In the genomic region with DNA sequence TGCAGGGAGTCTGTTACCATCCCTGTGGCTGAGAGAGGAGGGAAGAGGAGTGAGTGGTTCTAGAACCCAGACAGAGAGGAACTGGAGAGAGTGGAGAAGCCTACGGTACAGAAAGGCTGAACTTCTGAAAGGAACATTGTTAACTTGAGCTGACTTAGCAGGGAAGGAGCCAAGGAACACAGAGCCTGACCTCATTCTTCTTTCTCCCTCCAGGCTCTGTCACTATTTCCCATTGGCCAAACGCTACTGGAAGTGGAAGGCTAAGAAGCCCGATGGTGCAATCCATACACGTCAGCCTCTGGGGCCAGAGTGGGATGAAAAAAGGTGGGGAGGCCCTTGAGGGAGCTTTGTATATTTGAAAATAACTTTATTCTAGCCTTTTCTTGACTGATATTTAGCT, we compare ENCODE assay signal across 30 cellular contexts. TPM values are rescaled to one million over a fixed set of nuclear protein-coding genes. Genes with fewer than 3 reads are reported as not detected.
DNase-seq lines count a peak whose midpoint lies in the region; TF ChIP-seq lines count a peak whose summit lies in the region.
"Had no signal": no experiment of that assay in that cellular context is flagged by ENCODE, and none has a peak within 500 bp of the region (broad histone marks: within the 10 kb centered on the region; RNA-seq: fewer than 3 reads in every experiment).

No MANE protein-coding gene starts in this region.

- no peaks in the 10 kb centered on the region for H4K20me1 ChIP-seq in Loucy (ENCODE audit: insufficient read depth, low read length, poor library complexity, severe bottlenecking)

- peak overlapping the region in 1 of 2 donors; percentile 47 for H3K27ac ChIP-seq in testis
- H3K27ac ChIP-seq: pancreas, suprapubic skin had no signal

- no peak overlapping the region for H3K9ac ChIP-seq in Loucy (ENCODE audit: low read depth, low read length, poor library complexity, severe bottlenecking)

- no peak overlapping the region for H3K4me3 ChIP-seq in Loucy (ENCODE audit: low read length, poor library complexity, severe bottlenecking)
- no peak overlapping the region for H3K4me3 ChIP-seq in fibroblast of the aortic adventitia (ENCODE audit: low read depth, low read length)
- H3K4me3 ChIP-seq in testis = no peak overlapping the region
- H3K4me3 ChIP-seq: pancreas, suprapubic skin had no signal

- H3K9me2 ChIP-seq in Loucy (replicated peaks; ENCODE audit: low read depth, low read length) = no peaks in the 10 kb centered on the region

- TF ChIP-seq CTCF in Loucy (conservative IDR thresholded peaks at IDR 0.05; ENCODE audit: low read length) (no peak), fibroblast of the aortic adventitia (IDR thresholded peaks at IDR 0.05; ENCODE audit: insufficient read depth, low read length) (no peak), testis (IDR thresholded peaks at IDR 0.05) (no peak)

- WGBS in testis, 2 donors = 36 to 59% methylated on average over 4 of the region's 4 CpGs

- H3K9me3 ChIP-seq in Loucy (ENCODE audit: insufficient read depth, low read depth, low read length) (no peaks in the 10 kb centered on the region), testis (no peaks in the 10 kb centered on the region)
- H3K9me3 ChIP-seq: BE2C, pancreas, suprapubic skin had no signal

- H3K27me3 ChIP-seq in Loucy (ENCODE audit: insufficient read depth, low read length, poor library complexity, severe bottlenecking) (no peaks in the 10 kb centered on the region), testis (no peaks in the 10 kb centered on the region)
- H3K27me3 ChIP-seq: BE2C, pancreas had no signal

- H3K4me2 ChIP-seq in Loucy (ENCODE audit: low read depth, low read length, poor library complexity, severe bottlenecking) = no peak overlapping the region

- H2AFZ ChIP-seq in Loucy (ENCODE audit: low read length) = 0 out of 2 replicates have a peak overlapping the region, but pooled peaks have one; percentile 22

- TF ChIP-seq POLR2A in testis (IDR thresholded peaks at IDR 0.05) = no peak

- no peaks in the 10 kb centered on the region for H3K79me2 ChIP-seq in Loucy (ENCODE audit: insufficient read depth, low read length)

- no peaks in the 10 kb centered on the region for H3K36me3 ChIP-seq in Loucy (ENCODE audit: insufficient read depth, low read length)
- no peaks in the 10 kb centered on the region for H3K36me3 ChIP-seq in testis (ENCODE audit: low read depth, missing control alignments)
- H3K36me3 ChIP-seq: BE2C, pancreas, suprapubic skin had no signal

- DNase-seq in fibroblast of the aortic adventitia (ENCODE audit: low read depth) (peak; percentile 50), iris pigment epithelial cell (ENCODE audit: low read depth) (peak; percentile 16), testis (peak; percentile 66), kidney tubule cell (ENCODE audit: low spot score) (no peak), NCI-H524 treated with DMSO at 0.1 percent for 48 hours (lab: John Stamatoyannopoulos, UW) (no peak), NCI-H774 (lab: John Stamatoyannopoulos, UW) (no peak), iPS-NIHi11 (ENCODE audit: low spot score) (no peak)
- DNase-seq: activated CD4-positive, alpha-beta memory T cell treated with anti-CD3 and anti-CD28 coated beads for 36 hours; activated CD4-positive, CD25-positive, alpha-beta regulatory T cell; activated CD8-positive, alpha-beta memory T cell treated with anti-CD3 and anti-CD28 coated beads, Interleukin-2, amount 50 U/mL, for 4 hours; activated naive CD4-positive, alpha-beta T cell treated with anti-CD3 and anti-CD28 coated beads, Interleukin-2, amount 10 ng/mL, durations not matched to agents 7 days and 5 days; amniotic stem cell; BE2C; CD8-positive, alpha-beta memory T cell; DMS153; GOT3; hippocampal formation; NCI-H1105; NCI-H2081; NCI-H226; pancreas; stimulated activated CD4-positive, alpha-beta T cell treated with anti-CD3 and anti-CD28 coated beads, Interleukin-12 subunit alpha, Interleukin-12 subunit beta, amount 100 ng/mL, for 4 hours; stimulated activated CD4-positive, alpha-beta T cell treated with anti-CD3 and anti-CD28 coated beads, Interleukin-4, amount 100 ng/mL, for 4 hours; stimulated activated naive B cell treated with anti-CD40 and anti-IgM and Interleukin-4, amounts not matched to agents 10 μg/mL and 1 μg/mL and 100 μg/mL, for 72 hours had no signal

- intact Hi-C loops in testis (cut with DNase I; ENCODE audit: low total_unique reads) = no loop called here

- peaks cover 37% of the 10 kb centered on the region for H3K4me1 ChIP-seq in Loucy (ENCODE audit: insufficient read depth, low read length, poor library complexity, severe bottlenecking)
- H3K4me1 ChIP-seq in testis = peaks cover 3% of the 10 kb centered on the region
- H3K4me1 ChIP-seq: BE2C, pancreas, suprapubic skin had no signal

- H3F3A ChIP-seq in Loucy (ENCODE audit: low read depth) = no peaks in the 10 kb centered on the region

RNA-seq across cellular contexts. Expression of a gene that starts 16.5 kb away (rescaled TPM):
- total RNA-seq in fibroblast of the aortic adventitia (ENCODE audit: low replicate concordance) (0.27 and 46.6 TPM in 2 replicates), testis (100 to 1,000 TPM; 189 to 278 TPM)
- 62.2 TPM for polyA plus RNA-seq in testis (ENCODE audit: insufficient read depth, low read depth, low replicate concordance)
- total RNA-seq: activated CD4-positive, alpha-beta memory T cell treated with anti-CD3 and anti-CD28 coated beads for 36 hours; activated T-helper 1 cell treated with anti-CD3 and anti-CD28 coated beads, Interleukin-12 subunit alpha, Interleukin-12 subunit beta, Interleukin-2, Interleukin-4 antibody, amounts not matched to agents 30 ng/mL and 10 ng/mL and 1 ng/mL, durations not matched to agents 14 hours and 24 hours and 36 hours; CD8-positive, alpha-beta memory T cell; mononuclear cell; suprapubic skin; T-helper 1 cell treated with Interleukin-12 subunit alpha and Interleukin-12 subunit beta and Interleukin-4 antibody, amounts not matched to agents 30 ng/mL and 1 ng/mL, for 36 hours had no signal
- polyA plus RNA-seq: CD8-positive, alpha-beta memory T cell; neural cell had no signal

Comparison
In these comparisons a context has a peak if more than half of its experiments do, and no peak if none do; other contexts are left out.
1. DNase-seq: peak in fibroblast of the aortic adventitia (single experiment), iris pigment epithelial cell (single experiment) and testis (single experiment); none in kidney tubule cell (single experiment), NCI-H524 treated with DMSO at 0.1 percent for 48 hours (single experiment), NCI-H774 (single experiment) and iPS-NIHi11 (single experiment).